8 cellular contexts compared by ENCODE assay signal in genomic region chr6:135880066-135880972, GRCh38. TPM values are rescaled to one million over a fixed set of nuclear protein-coding genes. Genes with fewer than 3 reads are reported as not detected.
A peak's percentile ranks its signal among the peaks of the same experiment; 100 is the strongest.
DNase-seq lines count a peak whose midpoint lies in the region; ATAC-seq and TF ChIP-seq lines count a peak whose summit lies in the region.

No MANE protein-coding gene starts in this region.

- in situ Hi-C loops in IMR-90 (cut with MboI; ENCODE audit: low sequenced_read_pairs): no loop called here

- peak overlapping the region; percentile 65 for H3K27ac ChIP-seq in CD4-positive, alpha-beta memory T cell (ENCODE audit: low read depth, low read length)
- peak overlapping the region; percentile 79 for H3K27ac ChIP-seq in IMR-90 (ENCODE audit: insufficient read depth, low read length)
- H3K27ac ChIP-seq in gastroesophageal sphincter: peak overlapping the region in 2 of 4 donors; percentile 0 to 13

- H2BK120ac ChIP-seq in IMR-90 (ENCODE audit: low read depth, low read length): peak overlapping the region; percentile 84

- no peaks in the 10 kb centered on the region for H3K27me3 ChIP-seq in CD4-positive, alpha-beta memory T cell (ENCODE audit: insufficient read depth, low read length)
- H3K27me3 ChIP-seq in IMR-90 (ENCODE audit: control insufficient read depth, insufficient read depth, low read length) (no peaks in the 10 kb centered on the region), gastroesophageal sphincter (no peaks in the 10 kb centered on the region)

- no peak for TF ChIP-seq EP300 in gastroesophageal sphincter (IDR thresholded peaks at IDR 0.05)

- CTCF ChIA-PET in CD4-positive, alpha-beta memory T cell (lab: Charles Lee; ENCODE audit: partially characterized antibody): interaction anchor here (0.6 to 1.7 kb wide), 3 partner anchors 30 to 31 kb away, joined by 3 to 19 read pairs (median 4); no protein-coding TSS in a partner anchor
- CTCF ChIA-PET in IMR-90 (lab: Yijun Ruan, JAX): interaction anchor here (0.5 to 1.1 kb wide), 2 partner anchors 346 to 736 kb away, joined by 3 read pairs; no protein-coding TSS in a partner anchor
- CTCF ChIA-PET in activated CD8-positive, alpha-beta T cell treated with anti-CD3 and anti-CD28 coated beads, Interleukin-2, amount 10 ng/mL, durations not matched to agents 7 days and 5 days (lab: Charles Lee): interaction anchor here (1.1 to 2.1 kb wide), 7 partner anchors 12 to 344 kb away, joined by 3 to 7 read pairs (median 4); partner anchors contain the start of gene PDE7B

- TF ChIP-seq CTCF in IMR-90 (conservative IDR thresholded peaks at IDR 0.05; ENCODE audit: low read depth, low read length) (no peak), fibroblast of pulmonary artery (IDR thresholded peaks at IDR 0.05; ENCODE audit: low read length, missing control alignments) (no peak), gastroesophageal sphincter (IDR thresholded peaks at IDR 0.05) (no peak)

- H3K36me3 ChIP-seq in CD4-positive, alpha-beta memory T cell (ENCODE audit: insufficient read depth, low read length): no peaks in the 10 kb centered on the region
- peaks cover 2% of the 10 kb centered on the region for H3K36me3 ChIP-seq in IMR-90 (ENCODE audit: control insufficient read depth, insufficient read depth, low read length)
- H3K36me3 ChIP-seq in gastroesophageal sphincter: no peaks in the 10 kb centered on the region

- H3K4me3 Mint-ChIP-seq in CD4-positive, alpha-beta memory T cell: peak overlapping the region; percentile 77 to 96 (median 85)
- H3K4me3 Mint-ChIP-seq in activated CD8-positive, alpha-beta T cell treated with anti-CD3 and anti-CD28 coated beads, Interleukin-2, amount 10 ng/mL, durations not matched to agents 7 days and 5 days: peak overlapping the region; percentile 75

- peak overlapping the region; percentile 92 for H2BK5ac ChIP-seq in IMR-90 (ENCODE audit: low read depth, low read length, poor library complexity, severe bottlenecking)

- peak; percentile 66 to 77 (median 71) for DNase-seq in CD4-positive, alpha-beta memory T cell
- peak; percentile 76 for DNase-seq in IMR-90
- DNase-seq in activated CD8-positive, alpha-beta T cell treated with anti-CD3 and anti-CD28 coated beads, Interleukin-2, amount 10 ng/mL, durations not matched to agents 7 days and 5 days: peak; percentile 81
- peak; percentile 46 for DNase-seq in fibroblast of pulmonary artery (ENCODE audit: low read depth)
- DNase-seq in stimulated activated CD4-positive, alpha-beta T cell treated with anti-CD3 and anti-CD28 coated beads, Interleukin-12 subunit alpha, Interleukin-12 subunit beta, amount 100 ng/mL, for 48 hours (ENCODE audit: low read depth in 2 of 3, low spot score in 1 of 3): peak in 2 of 3 donors; percentile 16 to 56
- no peak for DNase-seq in NCI-H345 treated with DMSO at 0.1 percent for 48 hours (lab: John Stamatoyannopoulos, UW; ENCODE audit: unreplicated experiment)

- peak overlapping the region; percentile 87 for H3K4ac ChIP-seq in IMR-90 (ENCODE audit: low read depth, low read length)

- H4K5ac ChIP-seq in IMR-90 (ENCODE audit: low read depth, low read length): peak overlapping the region; percentile 82

- H4K91ac ChIP-seq in IMR-90 (ENCODE audit: insufficient read depth, low read depth, low read length): peak overlapping the region; percentile 60

- H2AFZ ChIP-seq in IMR-90 (replicated peaks; ENCODE audit: low read length, poor library complexity): peak overlapping the region; percentile 80

- TF ChIP-seq POLR2A in IMR-90 (IDR thresholded peaks at IDR 0.05; ENCODE audit: low read depth, low read length) (no peak), gastroesophageal sphincter (IDR thresholded peaks at IDR 0.05) (no peak)

- peaks cover 6% of the 10 kb centered on the region; the same call in 1 of the 2 replicates for H3K9me1 ChIP-seq in IMR-90 (ENCODE audit: insufficient read depth, low read length)

- peak overlapping the region; percentile 62 for H3K56ac ChIP-seq in IMR-90 (ENCODE audit: extremely low read depth, insufficient read depth, low read length)

- ATAC-seq in GM21423 (IDR thresholded peaks at IDR 0.05; ENCODE audit: unreplicated experiment) (peak; percentile 93), IMR-90 (ENCODE audit: low read depth) (peak; percentile 64), gastroesophageal sphincter (no peak)
- peak; percentile 91 for ATAC-seq in activated CD8-positive, alpha-beta T cell treated with anti-CD3 and anti-CD28 coated beads, Interleukin-2, amount 10 ng/mL, durations not matched to agents 7 days and 5 days

- peak overlapping the region; percentile 34 to 40 for H3K4me3 ChIP-seq in CD4-positive, alpha-beta memory T cell (ENCODE audit: low read length in 2 of 2)
- H3K4me3 ChIP-seq in IMR-90 (ENCODE audit: insufficient read depth, low read depth, low read length): peak overlapping the region; percentile 19; the same call in 1 of the 2 replicates
- peak overlapping the region; percentile 6 for H3K4me3 ChIP-seq in fibroblast of pulmonary artery (replicated peaks; ENCODE audit: low read depth, low read length)
- H3K4me3 ChIP-seq in gastroesophageal sphincter: peak overlapping the region in 1 of 2 donors; percentile 4

- no TSS peak for BruUV-seq in IMR-90 (replicated peaks; lab: Mats Ljungman, UMichigan)

- no peaks in the 10 kb centered on the region for H4K20me1 ChIP-seq in IMR-90 (ENCODE audit: insufficient read depth, low read length)

- peak overlapping the region; percentile 78 for H3K14ac ChIP-seq in IMR-90 (replicated peaks; ENCODE audit: low read depth, low read length)

- H3K4me1 Mint-ChIP-seq in CD4-positive, alpha-beta memory T cell: peaks cover 22 to 46% (median 33%) of the 10 kb centered on the region in 4 donors
- H3K4me1 Mint-ChIP-seq in activated CD8-positive, alpha-beta T cell treated with anti-CD3 and anti-CD28 coated beads, Interleukin-2, amount 10 ng/mL, durations not matched to agents 7 days and 5 days (ENCODE audit: low read depth): peaks cover 48% of the 10 kb centered on the region

- WGBS in IMR-90 (ENCODE audit: extremely low coverage in 2 of 2, insufficient read length in 1 of 2), 2 experiments: no CpG with 5 or more reads among the region's 7 CpGs
- 56 to 73% methylated on average over 7 of the region's 7 CpGs for WGBS in gastroesophageal sphincter (ENCODE audit: low coverage in 1 of 2), 2 donors

- H3K9me3 ChIP-seq in CD4-positive, alpha-beta memory T cell (ENCODE audit: control insufficient read depth in 1 of 2, low read length in 2 of 2): no peaks in the 10 kb centered on the region
- H3K9me3 ChIP-seq in IMR-90 (ENCODE audit: control insufficient read depth, insufficient read depth, low read length) (no peaks in the 10 kb centered on the region), gastroesophageal sphincter (no peaks in the 10 kb centered on the region)

- peak overlapping the region; percentile 83 to 98 (median 97) for H3K27ac Mint-ChIP-seq in CD4-positive, alpha-beta memory T cell
- peak overlapping the region; percentile 91 for H3K27ac Mint-ChIP-seq in activated CD8-positive, alpha-beta T cell treated with anti-CD3 and anti-CD28 coated beads, Interleukin-2, amount 10 ng/mL, durations not matched to agents 7 days and 5 days

- peaks cover 25 to 53% of the 10 kb centered on the region in 2 experiments for H3K79me1 ChIP-seq in IMR-90 (ENCODE audit: low read depth in 1 of 2, low read length in 2 of 2)

- H3K4me2 ChIP-seq in IMR-90 (ENCODE audit: low read depth, low read length): peak overlapping the region; percentile 86

- H3K4me1 ChIP-seq in CD4-positive, alpha-beta memory T cell (ENCODE audit: insufficient read depth, low read length): peaks cover 35% of the 10 kb centered on the region
- H3K4me1 ChIP-seq in IMR-90 (ENCODE audit: control insufficient read depth, insufficient read depth, low read length) (peaks cover 19% of the 10 kb centered on the region), gastroesophageal sphincter (no peaks in the 10 kb centered on the region)

- dilution Hi-C loops in IMR-90 (cut with HindIII; ENCODE audit: low sequenced_read_pairs, unreplicated experiment): no loop called here

- peak overlapping the region; percentile 4 to 69; a peak in 3 of 4 replicates for H4K8ac ChIP-seq in IMR-90 (ENCODE audit: low read depth in 2 of 2, low read length in 2 of 2)

- POLR2A ChIA-PET in CD4-positive, alpha-beta memory T cell (lab: Charles Lee; ENCODE audit: partially characterized antibody): interaction anchor here (1.2 to 2.2 kb wide), 8 partner anchors 8 to 409 kb away, joined by 3 to 19 read pairs (median 5); partner anchors contain the start of genes BCLAF1 and PDE7B
- POLR2A ChIA-PET in IMR-90 (lab: Charles Lee; ENCODE audit: unreplicated experiment): no interaction called here
- POLR2A ChIA-PET in activated CD8-positive, alpha-beta T cell treated with anti-CD3 and anti-CD28 coated beads, Interleukin-2, amount 10 ng/mL, durations not matched to agents 7 days and 5 days (lab: Charles Lee): interaction anchor here (0.6 to 1.0 kb wide), 4 partner anchors 12 to 410 kb away, joined by 3 read pairs; partner anchors contain the start of genes BCLAF1 and PDE7B

- H3K23ac ChIP-seq in IMR-90 (ENCODE audit: low read depth, low read length): peak overlapping the region; percentile 87

- no peaks in the 10 kb centered on the region for H3K27me3 Mint-ChIP-seq in CD4-positive, alpha-beta memory T cell
- H3K27me3 Mint-ChIP-seq in activated CD8-positive, alpha-beta T cell treated with anti-CD3 and anti-CD28 coated beads, Interleukin-2, amount 10 ng/mL, durations not matched to agents 7 days and 5 days (ENCODE audit: low read depth): no peaks in the 10 kb centered on the region

- TF ChIP-seq RAD21 in IMR-90 (IDR thresholded peaks at IDR 0.05; ENCODE audit: low read length): no peak

- H2BK20ac ChIP-seq in IMR-90 (ENCODE audit: low read depth, low read length): peak overlapping the region; percentile 60

- H3K9ac ChIP-seq in IMR-90 (ENCODE audit: low read depth, low read length): peak overlapping the region; percentile 63; the same call in 1 of the 2 replicates

- peak overlapping the region; percentile 1; the same call in 2 of the 3 replicates for H2BK15ac ChIP-seq in IMR-90 (ENCODE audit: low read depth, low read length)

- H2AK5ac ChIP-seq in IMR-90 (ENCODE audit: low read depth, low read length): peak overlapping the region; percentile 46

- no peak overlapping the region for H2AK9ac ChIP-seq in IMR-90 (replicated peaks; ENCODE audit: low read depth, low read length, poor library complexity)

- intact Hi-C loops in CD4-positive, alpha-beta memory T cell (cut with micrococcal nuclease): loop anchor here (1.0 to 2.0 kb wide), 4 partner anchors 28 to 408 kb away; partner anchors contain the start of gene BCLAF1
- intact Hi-C loops in IMR-90 (cut with micrococcal nuclease): no loop called here

- peak overlapping the region; percentile 92 for H3K18ac ChIP-seq in IMR-90 (ENCODE audit: low read depth, low read length)

- no peaks in the 10 kb centered on the region for H3K36me3 Mint-ChIP-seq in CD4-positive, alpha-beta memory T cell
- peaks cover 2% of the 10 kb centered on the region for H3K36me3 Mint-ChIP-seq in activated CD8-positive, alpha-beta T cell treated with anti-CD3 and anti-CD28 coated beads, Interleukin-2, amount 10 ng/mL, durations not matched to agents 7 days and 5 days (ENCODE audit: low read depth)

- H3K9me3 Mint-ChIP-seq in CD4-positive, alpha-beta memory T cell: no peaks in the 10 kb centered on the region
- no peaks in the 10 kb centered on the region for H3K9me3 Mint-ChIP-seq in activated CD8-positive, alpha-beta T cell treated with anti-CD3 and anti-CD28 coated beads, Interleukin-2, amount 10 ng/mL, durations not matched to agents 7 days and 5 days (ENCODE audit: insufficient read depth)

RNA-seq across cellular contexts. Expression of gene PDE7B, which starts 28.8 kb away (rescaled TPM):
- under 1 TPM; 0.49 to 0.94 TPM for total RNA-seq in CD4-positive, alpha-beta memory T cell
- under 1 TPM; 0.06 to 0.07 TPM for polyA plus RNA-seq in CD4-positive, alpha-beta memory T cell
- total RNA-seq in IMR-90 (2012; rRNA removed) (12.4 and 15.6 TPM in 2 replicates), gastroesophageal sphincter (10 to 100 TPM in 1 of 4 donors, 1 to 10 TPM in 3; 2.9 to 23.6 (median 5.2) TPM)
- polyA plus RNA-seq in IMR-90 (2012; rRNA removed): 7.8 and 8.1 TPM in 2 replicates
- 3.7 and 4.7 TPM in 2 replicates for polyA plus RNA-seq in IMR-90 (2012; cell fraction: cytosol; rRNA removed)
- polyA plus RNA-seq in IMR-90 (2012; cell fraction: nucleus; rRNA removed; ENCODE audit: low replicate concordance): 5.4 and 11.0 TPM in 2 replicates
- under 1 TPM; 0.29 to 0.34 TPM for total RNA-seq in activated CD8-positive, alpha-beta T cell treated with anti-CD3 and anti-CD28 coated beads, Interleukin-2, amount 10 ng/mL, durations not matched to agents 7 days and 5 days
